25 cellular contexts compared by ENCODE assay signal in genomic region chr1:167711797-167712196, GRCh38. TPM values are rescaled to one million over a fixed set of nuclear protein-coding genes. Genes with fewer than 3 reads are reported as not detected.
DNase-seq lines count a peak whose midpoint lies in the region; ATAC-seq and TF ChIP-seq lines count a peak whose summit lies in the region.
"Had no signal": no experiment of that assay in that cellular context is flagged by ENCODE, and none has a peak within 500 bp of the region (broad histone marks: within the 10 kb centered on the region; RNA-seq: fewer than 3 reads in every experiment).

No MANE protein-coding gene starts in this region.

- H3K36me3 Mint-ChIP-seq in activated B cell treated with CpG ODN at 0.5 μM for 24 hours (ENCODE audit: low read depth) (peaks cover 23% of the 10 kb centered on the region), osteocyte (ENCODE audit: unreplicated experiment) (no peaks in the 10 kb centered on the region)

- H3K4me1 ChIP-seq in hepatocyte (ENCODE audit: insufficient read depth): no peaks in the 10 kb centered on the region
- H3K4me1 ChIP-seq in transverse colon: peaks cover 0 to 22% (median 12%) of the 10 kb centered on the region in 4 donors

- no peak for ATAC-seq in activated B cell treated with CpG ODN at 0.5 μM for 24 hours (ENCODE audit: low read depth)
- ATAC-seq: GM23338, HepG2 had no signal

- DNase-seq in activated B cell treated with CpG ODN at 0.5 μM for 24 hours (no peak), hepatocyte (ENCODE audit: low spot score) (peak; percentile 36), osteocyte (ENCODE audit: extremely low spot score, unreplicated experiment) (peak; percentile 32), transverse colon (peak; percentile 59), NCI-H2029 (lab: John Stamatoyannopoulos, UW) (no peak), glomerular visceral epithelial cell (ENCODE audit: extremely low spot score) (no peak), hippocampal formation (lab: John Stamatoyannopoulos, UW) (no peak)
- DNase-seq: Caco-2; CD4-positive, CD25-positive, alpha-beta regulatory T cell; DMS 273 treated with DMSO at 0.1 percent for 48 hours; DMS79 treated with DMSO at 0.1 percent for 48 hours; HCEC 1CT; KBM-7; MM.1S; NCI-H1048; NCI-H146; NCI-H2029 treated with DMSO at 0.1 percent for 48 hours; NCI-H226; NCI-H510A treated with DMSO at 0.1 percent for 48 hours; NCI-H748 treated with DMSO at 0.1 percent for 48 hours; PC-9; SJCRH30 had no signal

- H3K79me2 ChIP-seq in hepatocyte: no peaks in the 10 kb centered on the region

- CTCF ChIA-PET in activated B cell treated with CpG ODN at 0.5 μM for 24 hours (lab: Charles Lee): no interaction called here

- H3K36me3 ChIP-seq in hepatocyte (replicated peaks; ENCODE audit: insufficient read depth, low read depth): no peaks in the 10 kb centered on the region
- no peaks in the 10 kb centered on the region for H3K36me3 ChIP-seq in transverse colon
- H3K36me3 ChIP-seq: SJCRH30 had no signal

- H3K9me3 ChIP-seq in hepatocyte (ENCODE audit: low read depth) (no peaks in the 10 kb centered on the region), transverse colon (no peaks in the 10 kb centered on the region)
- H3K9me3 ChIP-seq: Caco-2, SJCRH30 had no signal

- H3K9me2 ChIP-seq in hepatocyte (replicated peaks; ENCODE audit: insufficient read depth): no peaks in the 10 kb centered on the region

- intact Hi-C loops in activated B cell treated with CpG ODN at 0.5 μM for 24 hours (cut with micrococcal nuclease) (loop anchor here (2.0 to 10.0 kb wide), 3 partner anchors 23 to 1983 kb away; no protein-coding TSS in a partner anchor), transverse colon (cut with DNase I; ENCODE audit: low total_unique reads) (no loop called here)

- H3K9me3 Mint-ChIP-seq in activated B cell treated with CpG ODN at 0.5 μM for 24 hours: no peaks in the 10 kb centered on the region
- H3K9me3 Mint-ChIP-seq in osteocyte (ENCODE audit: unreplicated experiment): no peaks in the 10 kb centered on the region

- WGBS in hepatocyte (ENCODE audit: low lambda C conversion rate, missing lambda C conversion rate): 83% methylated on average over 3 of the region's 3 CpGs
- WGBS in transverse colon (ENCODE audit: low coverage in 1 of 2), 2 donors: 39 to 58% methylated on average over 3 of the region's 3 CpGs

- no peak for TF ChIP-seq EP300 in transverse colon (IDR thresholded peaks at IDR 0.05; ENCODE audit: low read depth)

- POLR2A ChIA-PET in activated B cell treated with CpG ODN at 0.5 μM for 24 hours (lab: Charles Lee): interaction anchor here (0.6 kb wide), 1 partner anchor 210 kb away, joined by 3 read pairs; no protein-coding TSS in a partner anchor

- H3K4me1 Mint-ChIP-seq in activated B cell treated with CpG ODN at 0.5 μM for 24 hours (peaks cover 73% of the 10 kb centered on the region), osteocyte (ENCODE audit: unreplicated experiment) (peaks cover 18% of the 10 kb centered on the region)

- H3K4me3 Mint-ChIP-seq in activated B cell treated with CpG ODN at 0.5 μM for 24 hours: no peak overlapping the region
- H3K4me3 Mint-ChIP-seq in osteocyte (ENCODE audit: unreplicated experiment): no peak overlapping the region

- in situ Hi-C loops in transverse colon (cut with MboI; ENCODE audit: low pct_ligation_motif_present in 1 of 4, low pct_unique_long_range_greater_than_20kb in 1 of 4, low sequenced_read_pairs in 3 of 4): loop anchor here in 2 of 4 donors (25.0 kb wide), 1 partner anchor 226 kb away; the partner anchor contains the start of genes DCAF6 (in 2 of the 2) and MPC2 (in 2 of the 2)

- H3K27ac ChIP-seq in hepatocyte (no peak overlapping the region), transverse colon (peak overlapping the region in 3 of 4 donors; percentile 23 to 53 (median 27))
- H3K27ac ChIP-seq: HL-60, PC-9, SJCRH30 had no signal

- TF ChIP-seq POLR2A in transverse colon (IDR thresholded peaks at IDR 0.05): no peak

- H2AFZ ChIP-seq in hepatocyte: no peak overlapping the region
- H2AFZ ChIP-seq: GM23338, PC-9 had no signal

- H3K27me3 Mint-ChIP-seq in activated B cell treated with CpG ODN at 0.5 μM for 24 hours (peaks cover 7% of the 10 kb centered on the region), osteocyte (ENCODE audit: unreplicated experiment) (peaks cover 2% of the 10 kb centered on the region)

- H3K4me3 ChIP-seq in hepatocyte: no peak overlapping the region
- H3K4me3 ChIP-seq in transverse colon: no peak overlapping the region
- H3K4me3 ChIP-seq: PC-9, SJCRH30 had no signal

- TF ChIP-seq CTCF in activated B cell treated with CpG ODN at 0.5 μM for 24 hours (IDR thresholded peaks at IDR 0.05) (no peak), hepatocyte (IDR thresholded peaks at IDR 0.05; ENCODE audit: poor library complexity) (no peak), osteocyte (IDR thresholded peaks at IDR 0.05) (no peak), transverse colon (IDR thresholded peaks at IDR 0.05) (no peak)

- H4K20me1 ChIP-seq in hepatocyte (ENCODE audit: insufficient read depth, poor library complexity, severe bottlenecking): no peaks in the 10 kb centered on the region

- H3K4me2 ChIP-seq in hepatocyte: no peak overlapping the region
- H3K4me2 ChIP-seq: PC-9 had no signal

- H3K27me3 ChIP-seq in hepatocyte: no peaks in the 10 kb centered on the region
- H3K27me3 ChIP-seq in transverse colon: no peaks in the 10 kb centered on the region
- H3K27me3 ChIP-seq: SJCRH30 had no signal

- H3K27ac Mint-ChIP-seq in activated B cell treated with CpG ODN at 0.5 μM for 24 hours: peak overlapping the region; percentile 27
- no peak overlapping the region for H3K27ac Mint-ChIP-seq in osteocyte (ENCODE audit: unreplicated experiment)
- H3K27ac Mint-ChIP-seq: GM23338 had no signal

RNA-seq across cellular contexts. Expression of gene MPZL1, which starts 10.0 kb away (rescaled TPM):
- total RNA-seq in activated B cell treated with CpG ODN at 0.5 μM for 24 hours: 27.2 and 27.4 TPM in 2 replicates
- total RNA-seq in hepatocyte: 147 and 176 TPM in 2 replicates
- 202 and 245 TPM in 2 replicates for polyA plus RNA-seq in hepatocyte
- total RNA-seq in osteocyte: 147 and 155 TPM in 2 replicates
- total RNA-seq in transverse colon: 10 to 100 TPM; 32.9 to 79.5 (median 58.2) TPM

Comparison
In these comparisons a context has a peak if more than half of its experiments do, and no peak if none do; other contexts are left out.
1. DNase-seq: peak in hepatocyte (single experiment), osteocyte (single experiment) and transverse colon (single experiment); none in activated B cell treated with CpG ODN at 0.5 μM for 24 hours (single experiment), NCI-H2029 (single experiment), glomerular visceral epithelial cell (single experiment) and hippocampal formation (0 of 2).